8 cellular contexts compared by ENCODE assay signal in the genomic region with DNA sequence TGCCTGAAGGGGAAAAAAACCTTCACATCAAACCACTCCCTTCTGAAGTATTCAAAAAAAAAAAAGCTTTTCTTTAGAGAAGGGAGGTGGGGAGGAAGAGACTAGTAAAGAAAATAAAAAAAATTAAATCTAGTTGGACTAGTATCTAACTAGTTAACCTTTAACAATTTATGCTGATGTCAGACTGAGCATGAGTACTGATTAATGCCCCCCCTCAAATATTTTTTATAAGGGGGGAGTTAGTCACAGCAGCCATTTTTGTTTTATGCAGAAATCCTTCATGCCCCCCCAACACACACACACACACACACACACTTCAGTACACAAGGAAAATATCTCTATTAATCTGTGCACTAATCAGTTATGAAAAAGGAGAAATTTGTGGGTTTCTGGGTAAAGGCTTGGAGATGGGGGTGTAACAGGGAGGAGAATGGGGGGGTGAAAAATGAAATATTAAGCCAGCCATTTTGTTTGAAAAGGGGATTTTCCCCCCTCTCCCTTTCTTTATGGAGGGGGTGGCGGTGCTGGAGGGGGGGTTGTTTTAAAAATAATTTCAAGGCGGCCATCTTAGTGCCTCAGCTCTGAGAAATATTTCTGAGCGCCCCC. TPM values are rescaled to one million over a fixed set of nuclear protein-coding genes. Genes with fewer than 3 reads are reported as not detected.
DNase-seq lines count a peak whose midpoint lies in the region; ATAC-seq, FAIRE-seq and TF ChIP-seq lines count a peak whose summit lies in the region.

No MANE protein-coding gene starts in this region.

- TF ChIP-seq CTCF in AG04449 (IDR thresholded peaks at IDR 0.05; ENCODE audit: insufficient read depth, low read length, missing control alignments) (no peak), pancreas (IDR thresholded peaks at IDR 0.05) (no peak)

- H3K27ac ChIP-seq in effector memory CD4-positive, alpha-beta T cell (ENCODE audit: insufficient read depth, low read length, poor library complexity, severe bottlenecking), result peak overlapping the region; percentile 47
- H3K27ac ChIP-seq in pancreas, result peak overlapping the region in 3 of 4 donors; percentile 55 to 97 (median 94)

- POLR2A ChIA-PET in AG04449 (lab: Yijun Ruan, JAX), result interaction anchor here (0.9 kb wide), 1 partner anchor 43 kb away, joined by 3 read pairs; no protein-coding TSS in a partner anchor

- H3K36me3 ChIP-seq in effector memory CD4-positive, alpha-beta T cell (ENCODE audit: control insufficient read depth, insufficient read depth, low read length), result no peaks in the 10 kb centered on the region
- peaks cover 0 to 8% (median 0%) of the 10 kb centered on the region in 3 donors for H3K36me3 ChIP-seq in pancreas

- H3K4me3 ChIP-seq in AG04449 (ENCODE audit: low read depth, low read length) (peak overlapping the region; percentile 85), pancreas (peak overlapping the region in 2 of 4 donors; percentile 84)
- H3K4me3 ChIP-seq in effector memory CD4-positive, alpha-beta T cell (ENCODE audit: insufficient read depth, low read depth, low read length, poor library complexity, severe bottlenecking), result peak overlapping the region; percentile 10

- ATAC-seq in pancreas (no peak), HG03432 (IDR thresholded peaks at IDR 0.05; ENCODE audit: unreplicated experiment) (no peak), HG03045 (IDR thresholded peaks at IDR 0.05; ENCODE audit: unreplicated experiment) (no peak)

- H3K9me3 ChIP-seq in effector memory CD4-positive, alpha-beta T cell (ENCODE audit: control insufficient read depth, low read length), result no peaks in the 10 kb centered on the region
- no peaks in the 10 kb centered on the region for H3K9me3 ChIP-seq in pancreas

- WGBS in pancreas, 2 donors, result 7% methylated on average over 3 of the region's 3 CpGs

- CTCF ChIA-PET in AG04449 (lab: Yijun Ruan, JAX), result interaction anchor here (1.0 to 1.8 kb wide), 4 partner anchors 12 to 175 kb away, joined by 3 to 4 read pairs (median 3); no protein-coding TSS in a partner anchor

- intact Hi-C loops in pancreas (cut with DNase I), result no loop called here

- no peak for FAIRE-seq in pancreas (lab: Jason Lieb, UNC)

- H3K4me1 ChIP-seq in effector memory CD4-positive, alpha-beta T cell (ENCODE audit: control insufficient read depth, insufficient read depth, low read length, poor library complexity, severe bottlenecking), result peaks cover 14% of the 10 kb centered on the region
- H3K4me1 ChIP-seq in pancreas, result peaks cover 16 to 24% (median 17%) of the 10 kb centered on the region in 3 donors

- DNase-seq in AG04449 (ENCODE audit: low read depth, low spot score) (no peak), HCEC 1CT (peak; percentile 30), T-helper 2 cell (peak in 3 of 5 experiments; percentile 24 to 77 (median 34)), pancreas (no peak), MV-4-11 (lab: John Stamatoyannopoulos, UW) (no peak)
- DNase-seq in effector memory CD4-positive, alpha-beta T cell, result peak; percentile 18 to 30 (median 27)

- H3K27me3 ChIP-seq in effector memory CD4-positive, alpha-beta T cell (replicated peaks; ENCODE audit: control insufficient read depth, insufficient read depth, low read length, poor library complexity, severe bottlenecking), result no peaks in the 10 kb centered on the region
- no peaks in the 10 kb centered on the region for H3K27me3 ChIP-seq in pancreas

RNA-seq across cellular contexts. Expression of a gene that starts 4.7 kb away (rescaled TPM):
- 100 to 1,000 TPM in 1 of 6 donors, 10 to 100 TPM in 5; 35.9 to 101 (median 43.1) TPM for total RNA-seq in pancreas
- polyA plus RNA-seq in pancreas, result 100 to 1,000 TPM; 117 to 143 TPM

RNA-seq across cellular contexts. Expression of a gene that starts 26.1 kb away (rescaled TPM):
- total RNA-seq in pancreas, result 10 to 100 TPM in 1 of 6 donors, 1 to 10 TPM in 5; 5.0 to 10.5 (median 8.4) TPM
- polyA plus RNA-seq in pancreas, result 1 to 10 TPM; 4.9 to 8.5 TPM

RNA-seq across cellular contexts. Expression of a gene that starts 26.5 kb away (rescaled TPM):
- 10 to 100 TPM; 20.1 to 29.6 (median 26.6) TPM for total RNA-seq in pancreas
- polyA plus RNA-seq in pancreas, result 10 to 100 TPM; 75.7 to 87.2 TPM

RNA-seq across cellular contexts. Expression of a gene that starts 29.0 kb away (rescaled TPM):
- total RNA-seq in pancreas, result 1 to 10 TPM; 2.1 to 4.2 (median 2.4) TPM
- polyA plus RNA-seq in pancreas, result 10 to 100 TPM; 21.6 to 28.5 TPM

RNA-seq across cellular contexts. Expression of a gene that starts 32.2 kb away (rescaled TPM):
- 1 to 10 TPM; 1.2 to 2.8 (median 2.0) TPM for total RNA-seq in pancreas
- polyA plus RNA-seq in pancreas, result 1 to 10 TPM; 1.6 to 3.0 TPM

Comparison
In these comparisons a context has a peak if more than half of its experiments do, and no peak if none do; other contexts are left out.
1. DNase-seq: peak in HCEC 1CT (single experiment), T-helper 2 cell (3 of 5) and effector memory CD4-positive, alpha-beta T cell (3 of 3); none in AG04449 (single experiment), pancreas (0 of 6) and MV-4-11 (single experiment).